9 cellular contexts compared by ENCODE assay signal in the genomic region with DNA sequence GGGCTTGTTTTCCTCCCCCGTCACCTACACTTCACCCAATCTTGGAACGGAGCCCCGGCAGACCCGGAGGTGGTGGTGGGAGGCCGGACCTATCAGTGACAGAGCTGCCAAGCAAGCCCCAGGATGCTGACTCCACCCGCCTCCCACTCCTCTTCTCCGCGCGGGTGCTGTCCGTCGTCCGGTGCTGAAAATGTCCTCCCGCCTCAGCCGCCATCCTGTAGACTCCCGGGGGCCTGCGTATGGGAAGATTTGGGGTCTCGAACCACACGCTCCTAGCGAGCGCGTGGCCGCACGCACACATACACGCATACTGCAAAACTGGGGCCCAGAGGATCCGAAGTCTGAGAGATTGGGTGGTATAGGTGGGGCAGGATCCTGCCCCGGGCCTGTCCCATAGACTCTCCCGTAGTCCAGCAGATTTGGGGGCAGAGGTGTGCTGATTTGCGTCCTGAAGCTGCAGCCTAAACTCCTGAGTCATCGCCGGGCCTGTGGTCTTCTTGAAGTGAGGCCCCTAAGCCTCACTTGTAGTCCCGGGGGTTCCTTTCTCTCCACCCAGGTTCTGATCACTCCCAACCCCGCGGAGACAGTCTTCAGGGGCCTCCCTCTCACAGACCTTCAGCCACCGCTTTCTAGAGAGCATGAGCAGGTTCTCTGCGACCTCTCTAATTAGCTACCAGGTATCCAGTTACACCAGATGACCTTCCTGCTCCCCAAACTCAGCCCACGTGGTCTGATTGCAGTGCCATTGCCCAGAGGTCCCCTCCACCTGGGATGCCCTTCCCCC. TPM values are rescaled to one million over a fixed set of nuclear protein-coding genes. Genes with fewer than 3 reads are reported as not detected.
DNase-seq lines count a peak whose midpoint lies in the region; ATAC-seq and TF ChIP-seq lines count a peak whose summit lies in the region.
"Had no signal": no experiment of that assay in that cellular context is flagged by ENCODE, and none has a peak within 500 bp of the region (broad histone marks: within the 10 kb centered on the region; RNA-seq: fewer than 3 reads in every experiment).

No MANE protein-coding gene starts in this region.

- DNase-seq in GM06990 (ENCODE audit: extremely low read depth, insufficient read length) (no peak), MM.1S (peak; percentile 71), epithelial cell of esophagus (ENCODE audit: low read depth) (no peak), naive B cell (no peak), inferior parietal cortex (ENCODE audit: extremely low spot score) (no peak)
- DNase-seq in activated CD4-positive, alpha-beta memory T cell treated with anti-CD3 and anti-CD28 coated beads, Interleukin-2, amount 10 ng/mL, durations not matched to agents 7 days and 5 days: peak; percentile 82

- H3K4me3 ChIP-seq in GM06990 (replicated peaks; ENCODE audit: low read depth, low read length): peak overlapping the region; percentile 71
- peak overlapping the region; percentile 71 for H3K4me3 ChIP-seq in MM.1S (ENCODE audit: low read length)
- H3K4me3 ChIP-seq in epithelial cell of esophagus (ENCODE audit: low read length): peak overlapping the region; percentile 69

- ATAC-seq in GM21825 (IDR thresholded peaks at IDR 0.05; ENCODE audit: unreplicated experiment): peak; percentile 40
- ATAC-seq in naive B cell (ENCODE audit: low read depth in 2 of 2): peak; percentile 29 to 43

- peak overlapping the region; percentile 65 for H2AFZ ChIP-seq in MM.1S (ENCODE audit: low read length)

- peak overlapping the region; percentile 92 for H3K4me3 Mint-ChIP-seq in activated CD4-positive, alpha-beta memory T cell treated with anti-CD3 and anti-CD28 coated beads, Interleukin-2, amount 10 ng/mL, durations not matched to agents 7 days and 5 days
- peak overlapping the region; percentile 84 to 98 (median 94) for H3K4me3 Mint-ChIP-seq in naive B cell
- H3K4me3 Mint-ChIP-seq in stimulated activated naive CD8-positive, alpha-beta T cell treated with anti-CD3 and anti-CD28 coated beads, Interleukin-15, Interleukin-2, amounts not matched to agents 100 ng/mL and 50 ng/mL, for 24 hours: peak overlapping the region; percentile 90

- H3F3A ChIP-seq in MM.1S (ENCODE audit: insufficient read depth, low read length): peaks cover 7% of the 10 kb centered on the region

- peaks cover 15% of the 10 kb centered on the region for H3K4me1 ChIP-seq in MM.1S (ENCODE audit: low read length)

- H3K27ac Mint-ChIP-seq in activated CD4-positive, alpha-beta memory T cell treated with anti-CD3 and anti-CD28 coated beads, Interleukin-2, amount 10 ng/mL, durations not matched to agents 7 days and 5 days: peak overlapping the region; percentile 78
- peak overlapping the region; percentile 46 to 98 (median 95) for H3K27ac Mint-ChIP-seq in naive B cell
- H3K27ac Mint-ChIP-seq in stimulated activated naive CD8-positive, alpha-beta T cell treated with anti-CD3 and anti-CD28 coated beads, Interleukin-15, Interleukin-2, amounts not matched to agents 100 ng/mL and 50 ng/mL, for 24 hours: peak overlapping the region; percentile 88

- peaks cover 13% of the 10 kb centered on the region for H3K79me2 ChIP-seq in MM.1S (ENCODE audit: low read length)

- H3K36me3 ChIP-seq in GM06990 (ENCODE audit: control insufficient read depth, insufficient read depth, low read length) (peaks cover 12% of the 10 kb centered on the region), MM.1S (replicated peaks; ENCODE audit: insufficient read depth, low read length) (no peaks in the 10 kb centered on the region)

- H3K4me1 Mint-ChIP-seq in activated CD4-positive, alpha-beta memory T cell treated with anti-CD3 and anti-CD28 coated beads, Interleukin-2, amount 10 ng/mL, durations not matched to agents 7 days and 5 days: peaks cover 42% of the 10 kb centered on the region
- peaks cover 36 to 45% (median 39%) of the 10 kb centered on the region in 3 donors for H3K4me1 Mint-ChIP-seq in naive B cell
- peaks cover 34% of the 10 kb centered on the region for H3K4me1 Mint-ChIP-seq in stimulated activated naive CD8-positive, alpha-beta T cell treated with anti-CD3 and anti-CD28 coated beads, Interleukin-15, Interleukin-2, amounts not matched to agents 100 ng/mL and 50 ng/mL, for 24 hours (ENCODE audit: low read depth)

- peaks cover 29% of the 10 kb centered on the region for H3K27me3 Mint-ChIP-seq in activated CD4-positive, alpha-beta memory T cell treated with anti-CD3 and anti-CD28 coated beads, Interleukin-2, amount 10 ng/mL, durations not matched to agents 7 days and 5 days
- peaks cover 18 to 29% (median 23%) of the 10 kb centered on the region in 3 donors for H3K27me3 Mint-ChIP-seq in naive B cell
- H3K27me3 Mint-ChIP-seq in stimulated activated naive CD8-positive, alpha-beta T cell treated with anti-CD3 and anti-CD28 coated beads, Interleukin-15, Interleukin-2, amounts not matched to agents 100 ng/mL and 50 ng/mL, for 24 hours: peaks cover 20% of the 10 kb centered on the region

- CTCF ChIA-PET in activated CD4-positive, alpha-beta memory T cell treated with anti-CD3 and anti-CD28 coated beads, Interleukin-2, amount 10 ng/mL, durations not matched to agents 7 days and 5 days (lab: Charles Lee): interaction anchor here (0.8 to 3.8 kb wide), 10 partner anchors 9 to 349 kb away, joined by 3 to 33 read pairs (median 4); partner anchors contain the start of genes MRPL11 and RBM4

- POLR2A ChIA-PET in activated CD4-positive, alpha-beta memory T cell treated with anti-CD3 and anti-CD28 coated beads, Interleukin-2, amount 10 ng/mL, durations not matched to agents 7 days and 5 days (lab: Charles Lee): interaction anchor here (0.6 to 4.4 kb wide), 18 partner anchors 10 to 577 kb away, joined by 3 to 28 read pairs (median 4); partner anchors contain the start of genes BRMS1, CNIH2, RAB1B and RBM4

- no peaks in the 10 kb centered on the region for H4K20me1 ChIP-seq in MM.1S (ENCODE audit: insufficient read depth, low read length)

- H3K27ac ChIP-seq in MM.1S (ENCODE audit: low read length): peak overlapping the region; percentile 65; the same call in 1 of the 2 replicates

- H3K27me3 ChIP-seq in GM06990 (replicated peaks; ENCODE audit: control insufficient read depth, insufficient read depth, low read length): peaks cover 1% of the 10 kb centered on the region
- H3K27me3 ChIP-seq in MM.1S (replicated peaks; ENCODE audit: insufficient read depth, low read length): peaks cover 35% of the 10 kb centered on the region

- TF ChIP-seq CTCF in GM06990 (IDR thresholded peaks at IDR 0.05; ENCODE audit: insufficient read depth, low read length, poor library complexity, severe bottlenecking) (no peak), MM.1S (IDR thresholded peaks at IDR 0.05; ENCODE audit: low read length) (no peak), epithelial cell of esophagus (IDR thresholded peaks at IDR 0.05; ENCODE audit: insufficient read depth, low read depth, low read length, missing control alignments) (no peak)

- peak overlapping the region; percentile 94 for H3K4me2 ChIP-seq in MM.1S (ENCODE audit: low read depth, low read length)

- H3K9me2 ChIP-seq in MM.1S (replicated peaks; ENCODE audit: insufficient read depth, low read length): no peaks in the 10 kb centered on the region

- no peaks in the 10 kb centered on the region for H3K9me3 ChIP-seq in MM.1S (replicated peaks; ENCODE audit: insufficient read depth, low read length)

- H3K36me3 Mint-ChIP-seq in activated CD4-positive, alpha-beta memory T cell treated with anti-CD3 and anti-CD28 coated beads, Interleukin-2, amount 10 ng/mL, durations not matched to agents 7 days and 5 days (ENCODE audit: low read depth): no peaks in the 10 kb centered on the region
- H3K36me3 Mint-ChIP-seq in naive B cell: no peaks in the 10 kb centered on the region
- H3K36me3 Mint-ChIP-seq in stimulated activated naive CD8-positive, alpha-beta T cell treated with anti-CD3 and anti-CD28 coated beads, Interleukin-15, Interleukin-2, amounts not matched to agents 100 ng/mL and 50 ng/mL, for 24 hours (ENCODE audit: low read depth): peaks cover 3% of the 10 kb centered on the region

- H3K9ac ChIP-seq in MM.1S (ENCODE audit: low read length): peak overlapping the region; percentile 39; the same call in 1 of the 2 replicates

- H3K9me3 Mint-ChIP-seq in activated CD4-positive, alpha-beta memory T cell treated with anti-CD3 and anti-CD28 coated beads, Interleukin-2, amount 10 ng/mL, durations not matched to agents 7 days and 5 days: no peaks in the 10 kb centered on the region
- H3K9me3 Mint-ChIP-seq in naive B cell: no peaks in the 10 kb centered on the region
- H3K9me3 Mint-ChIP-seq in stimulated activated naive CD8-positive, alpha-beta T cell treated with anti-CD3 and anti-CD28 coated beads, Interleukin-15, Interleukin-2, amounts not matched to agents 100 ng/mL and 50 ng/mL, for 24 hours: no peaks in the 10 kb centered on the region

RNA-seq across cellular contexts. Expression of gene YIF1A, which starts 0.8 kb away (rescaled TPM):
- 10 to 100 TPM; 49.5 to 52.5 TPM for total RNA-seq in activated CD4-positive, alpha-beta memory T cell treated with anti-CD3 and anti-CD28 coated beads, Interleukin-2, amount 10 ng/mL, durations not matched to agents 7 days and 5 days
- polyA plus RNA-seq in naive B cell (ENCODE audit: low read depth in 6 of 6): 10 to 100 TPM; 57.1 to 82.1 (median 66.0) TPM

RNA-seq across cellular contexts. Expression of gene TMEM151A, which starts 2.0 kb away (rescaled TPM):
- total RNA-seq in activated CD4-positive, alpha-beta memory T cell treated with anti-CD3 and anti-CD28 coated beads, Interleukin-2, amount 10 ng/mL, durations not matched to agents 7 days and 5 days: not detected
- polyA plus RNA-seq in naive B cell (ENCODE audit: low read depth in 6 of 6): not detected

RNA-seq across cellular contexts. Expression of gene CNIH2, which starts 11.8 kb away (rescaled TPM):
- total RNA-seq in activated CD4-positive, alpha-beta memory T cell treated with anti-CD3 and anti-CD28 coated beads, Interleukin-2, amount 10 ng/mL, durations not matched to agents 7 days and 5 days: 1 to 10 TPM; 1.9 to 2.1 TPM
- not detected for polyA plus RNA-seq in naive B cell (ENCODE audit: low read depth in 6 of 6)
- total RNA-seq: glomerular endothelial cell had no signal

RNA-seq across cellular contexts. Expression of gene RAB1B, which starts 21.3 kb away (rescaled TPM):
- total RNA-seq in activated CD4-positive, alpha-beta memory T cell treated with anti-CD3 and anti-CD28 coated beads, Interleukin-2, amount 10 ng/mL, durations not matched to agents 7 days and 5 days: 100 to 1,000 TPM; 146 to 150 TPM
- polyA plus RNA-seq in naive B cell (ENCODE audit: low read depth in 6 of 6): 10 to 100 TPM; 10.3 to 13.3 (median 12.2) TPM

RNA-seq across cellular contexts. Expression of gene CD248, which starts 27.1 kb away (rescaled TPM):
- total RNA-seq in activated CD4-positive, alpha-beta memory T cell treated with anti-CD3 and anti-CD28 coated beads, Interleukin-2, amount 10 ng/mL, durations not matched to agents 7 days and 5 days: not detected
- under 1 TPM in 5 of 6 donors, not detected in 1; 0.09 to 0.39 (median 0.24) TPM for polyA plus RNA-seq in naive B cell (ENCODE audit: low read depth in 6 of 6)

Comparison
In these comparisons a context has a peak if more than half of its experiments do, and no peak if none do; other contexts are left out.
1. DNase-seq: peak in MM.1S (single experiment) and activated CD4-positive, alpha-beta memory T cell treated with anti-CD3 and anti-CD28 coated beads, Interleukin-2, amount 10 ng/mL, durations not matched to agents 7 days and 5 days (single experiment); none in GM06990 (single experiment), epithelial cell of esophagus (single experiment), naive B cell (single experiment) and inferior parietal cortex (single experiment).
2. Peak in every context shown above with its lines, with median percentiles within 50 percentile points of each other: H3K4me3 ChIP-seq, H3K27ac Mint-ChIP-seq and H3K4me3 Mint-ChIP-seq.